8 cellular contexts compared by ENCODE assay signal in genomic region chr22:27718186-27719032, GRCh38.
DNase-seq lines count a peak whose midpoint lies in the region; ATAC-seq and TF ChIP-seq lines count a peak whose summit lies in the region.

No MANE protein-coding gene starts in this region.

- H3K27me3 ChIP-seq in adipocyte (replicated peaks; ENCODE audit: control insufficient read depth, insufficient read depth, low read length) (no peaks in the 10 kb centered on the region), right cardiac atrium (ENCODE audit: control insufficient read depth, insufficient read depth) (no peaks in the 10 kb centered on the region)
- no peaks in the 10 kb centered on the region for H3K27me3 ChIP-seq in CD4-positive, alpha-beta T cell (ENCODE audit: control insufficient read depth, insufficient read depth, low read length)

- no peaks in the 10 kb centered on the region for H3K9me3 Mint-ChIP-seq in CD4-positive, alpha-beta T cell

- no peaks in the 10 kb centered on the region for H3K36me3 ChIP-seq in adipocyte (ENCODE audit: control insufficient read depth, insufficient read depth, low read length, severe bottlenecking)

- TF ChIP-seq CTCF in CD4-positive, alpha-beta T cell (IDR thresholded peaks at IDR 0.05) = no peak

- H3K4me1 Mint-ChIP-seq in CD4-positive, alpha-beta T cell (ENCODE audit: low read depth) = no peaks in the 10 kb centered on the region

- H3K27me3 Mint-ChIP-seq in CD4-positive, alpha-beta T cell = peaks cover 26% of the 10 kb centered on the region

- intact Hi-C loops in right cardiac atrium (cut with DNase I) = no loop called here
- intact Hi-C loops in CD4-positive, alpha-beta T cell (cut with DNase I, micrococcal nuclease) = no loop called here

- H3K4me3 ChIP-seq in adipocyte (ENCODE audit: low read length) (peak overlapping the region; percentile 61), right cardiac atrium (ENCODE audit: low read length) (no peak overlapping the region)

- H3K9me3 ChIP-seq in adipocyte (ENCODE audit: control insufficient read depth, low read length) (peaks cover 4% of the 10 kb centered on the region), right cardiac atrium (ENCODE audit: control insufficient read depth, low read length) (no peaks in the 10 kb centered on the region)
- H3K9me3 ChIP-seq in CD4-positive, alpha-beta T cell (ENCODE audit: control insufficient read depth, low read length) = peaks cover 5% of the 10 kb centered on the region

- peak; percentile 75 for DNase-seq in HCEC 1CT
- peak; percentile 97 for DNase-seq in adipocyte (ENCODE audit: low read depth)
- DNase-seq in right cardiac atrium = peak; percentile 86 to 92 (median 90)
- DNase-seq in smooth muscle cell of the brain vasculature (ENCODE audit: low read depth, low spot score) = peak; percentile 65
- DNase-seq in CD4-positive, alpha-beta T cell = no peak
- no peak for DNase-seq in stimulated activated CD4-positive, alpha-beta T cell treated with anti-CD3 and anti-CD28 coated beads, Interleukin-4, amount 100 ng/mL, for 1 hour
- DNase-seq in AML-193 (lab: John Stamatoyannopoulos, UW) = no peak

- H3K4me1 ChIP-seq in adipocyte (ENCODE audit: control insufficient read depth, insufficient read depth, low read length) (peaks cover 15% of the 10 kb centered on the region), right cardiac atrium (ENCODE audit: control insufficient read depth, insufficient read depth, low read length) (peaks cover 9% of the 10 kb centered on the region)

- peak overlapping the region; percentile 54 for H3K27ac ChIP-seq in right cardiac atrium (ENCODE audit: low read length)
- H3K27ac ChIP-seq in CD4-positive, alpha-beta T cell (ENCODE audit: low read depth, low read length) = no peak overlapping the region

- WGBS in right cardiac atrium = 11% methylated on average over 10 of the region's 10 CpGs

- H3K27ac Mint-ChIP-seq in CD4-positive, alpha-beta T cell = no peak overlapping the region

- POLR2A ChIA-PET in CD4-positive, alpha-beta T cell (lab: Charles Lee) = no interaction called here

- CTCF ChIA-PET in CD4-positive, alpha-beta T cell (lab: Charles Lee) = no interaction called here

- peak; percentile 94 to 97 for ATAC-seq in right cardiac atrium
- ATAC-seq in CD4-positive, alpha-beta T cell (ENCODE audit: poor library complexity) = no peak
- ATAC-seq in HG03135 (IDR thresholded peaks at IDR 0.05; ENCODE audit: unreplicated experiment) = no peak

- H3K9ac ChIP-seq in adipocyte (ENCODE audit: low read length) = peak overlapping the region; percentile 52

- no peak overlapping the region for H3K4me3 Mint-ChIP-seq in CD4-positive, alpha-beta T cell

- H3K36me3 Mint-ChIP-seq in CD4-positive, alpha-beta T cell (ENCODE audit: low read depth) = no peaks in the 10 kb centered on the region

Comparison
In these comparisons a context has a peak if more than half of its experiments do, and no peak if none do; other contexts are left out.
1. DNase-seq: peak in HCEC 1CT (single experiment), adipocyte (single experiment), right cardiac atrium (3 of 3) and smooth muscle cell of the brain vasculature (single experiment); none in CD4-positive, alpha-beta T cell (0 of 10), stimulated activated CD4-positive, alpha-beta T cell treated with anti-CD3 and anti-CD28 coated beads, Interleukin-4, amount 100 ng/mL, for 1 hour (single experiment) and AML-193 (0 of 2).
2. ATAC-seq: peak in right cardiac atrium (2 of 2); none in CD4-positive, alpha-beta T cell (single experiment) and HG03135 (single experiment).